Comparison of ENCODE assay signal across 19 cellular contexts in genomic region chr5:10372726-10373709, GRCh38. TPM values are rescaled to one million over a fixed set of nuclear protein-coding genes. Genes with fewer than 3 reads are reported as not detected.
A peak's percentile ranks its signal among the peaks of the same experiment; 100 is the strongest.
DNase-seq lines count a peak whose midpoint lies in the region; ATAC-seq, FAIRE-seq and TF ChIP-seq lines count a peak whose summit lies in the region.
"Had no signal": no experiment of that assay in that cellular context is flagged by ENCODE, and none has a peak within 500 bp of the region (broad histone marks: within the 10 kb centered on the region; RNA-seq: fewer than 3 reads in every experiment).

No MANE protein-coding gene starts in this region.

- H3K27ac Mint-ChIP-seq in CD4-positive, CD25-positive, alpha-beta regulatory T cell, result peak overlapping the region; percentile 42 to 65 (median 45)

- H3K9me3 ChIP-seq in CD4-positive, CD25-positive, alpha-beta regulatory T cell (ENCODE audit: control insufficient read depth in 2 of 2, low read length in 2 of 2), result no peaks in the 10 kb centered on the region
- H3K9me3 ChIP-seq: left ventricle myocardium inferior, thoracic aorta had no signal

- peak overlapping the region; percentile 10 to 22 (median 16) for H3K4me3 Mint-ChIP-seq in CD4-positive, CD25-positive, alpha-beta regulatory T cell
- H3K4me3 Mint-ChIP-seq: activated T-helper 17 cell treated with anti-CD3 and anti-CD28 coated beads, Interleukin-2, amount 50 U/mL, for 72 hours had no signal

- H3K27me3 Mint-ChIP-seq in CD4-positive, CD25-positive, alpha-beta regulatory T cell, result no peaks in the 10 kb centered on the region
- H3K27me3 Mint-ChIP-seq: activated T-helper 17 cell treated with anti-CD3 and anti-CD28 coated beads, Interleukin-2, amount 50 U/mL, for 72 hours; naive B cell had no signal

- no peak overlapping the region for H3K4me3 ChIP-seq in CD4-positive, CD25-positive, alpha-beta regulatory T cell (ENCODE audit: low read depth, low read length)
- no peak overlapping the region for H3K4me3 ChIP-seq in bronchial epithelial cell (ENCODE audit: low read depth, low read length)
- H3K4me3 ChIP-seq: left ventricle myocardium inferior had no signal

- H3K4me1 ChIP-seq in CD4-positive, CD25-positive, alpha-beta regulatory T cell (ENCODE audit: control insufficient read depth, insufficient read depth, low read length, poor library complexity, severe bottlenecking), result peaks cover 47% of the 10 kb centered on the region

- no peak for DNase-seq in CD4-positive, CD25-positive, alpha-beta regulatory T cell
- DNase-seq in ELR (ENCODE audit: low read depth) (peak; percentile 20), bronchial epithelial cell (ENCODE audit: low read depth) (no peak), myocyte (ENCODE audit: low read depth) (peak; percentile 50), DMS 273 (lab: John Stamatoyannopoulos, UW; ENCODE audit: unreplicated experiment) (no peak), head of caudate nucleus (no peak), NCI-H128 (lab: John Stamatoyannopoulos, UW; ENCODE audit: unreplicated experiment) (no peak)
- DNase-seq: activated CD4-positive, alpha-beta T cell treated with anti-CD3 and anti-CD28 coated beads, Interleukin-2, amount 50 U/mL, for 1 hour; DMS53; left ventricle myocardium inferior; naive B cell; NCI-H1930; NCI-H524 treated with DMSO at 0.1 percent for 48 hours; retina; stimulated activated CD4-positive, alpha-beta T cell treated with anti-CD3 and anti-CD28 coated beads, Interleukin-1b, Interleukin-23, amount 100 ng/mL, for 48 hours had no signal

- no peak overlapping the region for H3K27ac ChIP-seq in CD4-positive, CD25-positive, alpha-beta regulatory T cell (ENCODE audit: insufficient read depth, low read length, poor library complexity, severe bottlenecking)
- H3K27ac ChIP-seq: left ventricle myocardium inferior, thoracic aorta had no signal

- intact Hi-C loops in head of caudate nucleus (cut with DNase I), result no loop called here

- H3K36me3 Mint-ChIP-seq in CD4-positive, CD25-positive, alpha-beta regulatory T cell, result peaks cover 23% of the 10 kb centered on the region

- no peaks in the 10 kb centered on the region for H3K9me3 Mint-ChIP-seq in CD4-positive, CD25-positive, alpha-beta regulatory T cell
- H3K9me3 Mint-ChIP-seq: activated T-helper 17 cell treated with anti-CD3 and anti-CD28 coated beads, Interleukin-2, amount 50 U/mL, for 72 hours; naive B cell had no signal

- TF ChIP-seq CTCF in bronchial epithelial cell (IDR thresholded peaks at IDR 0.05; ENCODE audit: insufficient read depth, low read length, severe bottlenecking), result no peak

- H3K4me1 Mint-ChIP-seq in CD4-positive, CD25-positive, alpha-beta regulatory T cell, result peaks cover 32 to 87% (median 73%) of the 10 kb centered on the region in 4 donors

- peak; percentile 18 for FAIRE-seq in bronchial epithelial cell (lab: Jason Lieb, UNC)

- no peak for ATAC-seq in CD4-positive, CD25-positive, alpha-beta regulatory T cell (ENCODE audit: low read depth in 2 of 2)
- ATAC-seq in GM18909 (IDR thresholded peaks at IDR 0.05; ENCODE audit: poor library complexity, unreplicated experiment), result no peak
- ATAC-seq: activated T-helper 17 cell treated with anti-CD3 and anti-CD28 coated beads, Interleukin-2, amount 50 U/mL, for 72 hours; SK-N-SH treated with all-trans-retinoic acid at 6 μM for 48 hours had no signal

- H3K36me3 ChIP-seq in CD4-positive, CD25-positive, alpha-beta regulatory T cell (ENCODE audit: control insufficient read depth, insufficient read depth, low read length), result peaks cover 4% of the 10 kb centered on the region
- peaks cover 2% of the 10 kb centered on the region for H3K36me3 ChIP-seq in bronchial epithelial cell (ENCODE audit: control insufficient read depth, insufficient read depth, low read length)
- H3K36me3 ChIP-seq: left ventricle myocardium inferior, thoracic aorta had no signal

- H3K27me3 ChIP-seq in CD4-positive, CD25-positive, alpha-beta regulatory T cell (ENCODE audit: control insufficient read depth, insufficient read depth, low read length), result no peaks in the 10 kb centered on the region
- no peaks in the 10 kb centered on the region for H3K27me3 ChIP-seq in bronchial epithelial cell (ENCODE audit: control insufficient read depth, insufficient read depth, low read length)

RNA-seq across cellular contexts. Expression of gene MARCHF6, which starts 19.5 kb away (rescaled TPM):
- total RNA-seq in CD4-positive, CD25-positive, alpha-beta regulatory T cell, result 188 TPM
- polyA plus RNA-seq in CD4-positive, CD25-positive, alpha-beta regulatory T cell, result 10 to 100 TPM; 34.9 to 54.1 (median 51.3) TPM
- total RNA-seq in bronchial epithelial cell (62.7 and 65.0 TPM in 2 replicates), myocyte (38.4 and 44.0 TPM in 2 replicates)
- polyA plus RNA-seq in myocyte (2012), result 69.7 TPM

Comparison
In these comparisons a context has a peak if more than half of its experiments do, and no peak if none do; other contexts are left out.
1. DNase-seq: peak in ELR (single experiment) and myocyte (single experiment); none in CD4-positive, CD25-positive, alpha-beta regulatory T cell (0 of 3), bronchial epithelial cell (single experiment), DMS 273 (single experiment), head of caudate nucleus (0 of 42) and NCI-H128 (single experiment).